In genomic region chr11:565921-566509, GRCh38 we compare ENCODE assay signal across 11 cellular contexts. TPM values are rescaled to one million over a fixed set of nuclear protein-coding genes. Genes with fewer than 3 reads are reported as not detected.
DNase-seq lines count a peak whose midpoint lies in the region; ATAC-seq and TF ChIP-seq lines count a peak whose summit lies in the region.
"Had no signal": no experiment of that assay in that cellular context is flagged by ENCODE, and none has a peak within 500 bp of the region (broad histone marks: within the 10 kb centered on the region; RNA-seq: fewer than 3 reads in every experiment).

No MANE protein-coding gene starts in this region.

- no peaks in the 10 kb centered on the region for H3K9me3 Mint-ChIP-seq in activated T-cell treated with anti-CD3 and anti-CD28 coated beads, Interleukin-2, amount 50 U/mL, for 24 hours
- H3K9me3 Mint-ChIP-seq in activated T-cell treated with anti-CD3 and anti-CD28 coated beads, Interleukin-2, amount 50 U/mL, for 4 hours, result no peaks in the 10 kb centered on the region
- no peaks in the 10 kb centered on the region for H3K9me3 Mint-ChIP-seq in WTC11
- H3K9me3 Mint-ChIP-seq: nephron progenitor cell had no signal

- POLR2A ChIA-PET in WTC11 (lab: Charles Lee), result interaction anchor here (0.6 to 1.2 kb wide), 3 partner anchors 9 to 50 kb away, joined by 3 to 8 read pairs (median 3); partner anchors contain the start of gene IRF7

- H3K4me1 Mint-ChIP-seq in activated T-cell treated with anti-CD3 and anti-CD28 coated beads, Interleukin-2, amount 50 U/mL, for 24 hours (ENCODE audit: low read depth), result peaks cover 11% of the 10 kb centered on the region
- H3K4me1 Mint-ChIP-seq in activated T-cell treated with anti-CD3 and anti-CD28 coated beads, Interleukin-2, amount 50 U/mL, for 4 hours (ENCODE audit: low read depth), result peaks cover 11% of the 10 kb centered on the region
- H3K4me1 Mint-ChIP-seq in WTC11, result peaks cover 31% of the 10 kb centered on the region

- DNase-seq in activated T-cell treated with anti-CD3 and anti-CD28 coated beads, Interleukin-2, amount 50 U/mL, for 24 hours, result no peak
- DNase-seq in activated T-cell treated with anti-CD3 and anti-CD28 coated beads, Interleukin-2, amount 50 U/mL, for 4 hours, result no peak
- DNase-seq in WTC11 (ENCODE audit: low spot score), result no peak
- DNase-seq in retinal pigment epithelial cell (ENCODE audit: low read depth), result no peak
- no peak for DNase-seq in NCI-H2196 (lab: John Stamatoyannopoulos, UW; ENCODE audit: unreplicated experiment)
- DNase-seq: activated effector memory CD4-positive, alpha-beta T cell treated with anti-CD3 and anti-CD28 coated beads, Interleukin-2, amount 50 U/mL, for 16 hours; Karpas-422; NCI-H2171; nephron progenitor cell had no signal

- peak overlapping the region; percentile 79 for H3K4me3 Mint-ChIP-seq in activated T-cell treated with anti-CD3 and anti-CD28 coated beads, Interleukin-2, amount 50 U/mL, for 24 hours
- no peak overlapping the region for H3K4me3 Mint-ChIP-seq in activated T-cell treated with anti-CD3 and anti-CD28 coated beads, Interleukin-2, amount 50 U/mL, for 4 hours
- H3K4me3 Mint-ChIP-seq in WTC11, result peak overlapping the region; percentile 80; the same call in 1 of the 2 replicates

- no peaks in the 10 kb centered on the region for H3K27me3 Mint-ChIP-seq in activated T-cell treated with anti-CD3 and anti-CD28 coated beads, Interleukin-2, amount 50 U/mL, for 24 hours
- no peaks in the 10 kb centered on the region for H3K27me3 Mint-ChIP-seq in activated T-cell treated with anti-CD3 and anti-CD28 coated beads, Interleukin-2, amount 50 U/mL, for 4 hours (ENCODE audit: low read depth)
- peaks cover 4% of the 10 kb centered on the region; the same call in 1 of the 2 replicates for H3K27me3 Mint-ChIP-seq in WTC11 (ENCODE audit: low read depth)

- TF ChIP-seq CTCF in WTC11 (IDR thresholded peaks at IDR 0.05) (no peak), retinal pigment epithelial cell (conservative IDR thresholded peaks at IDR 0.05; ENCODE audit: low read depth, low read length) (peak; percentile 1)

- H3K36me3 Mint-ChIP-seq in activated T-cell treated with anti-CD3 and anti-CD28 coated beads, Interleukin-2, amount 50 U/mL, for 24 hours (ENCODE audit: low read depth), result peaks cover 10% of the 10 kb centered on the region
- no peaks in the 10 kb centered on the region for H3K36me3 Mint-ChIP-seq in activated T-cell treated with anti-CD3 and anti-CD28 coated beads, Interleukin-2, amount 50 U/mL, for 4 hours (ENCODE audit: insufficient read depth)
- 0 out of 2 replicates have a peak, but pooled peaks cover 3% of the 10 kb centered on the region for H3K36me3 Mint-ChIP-seq in WTC11

- H3K27ac Mint-ChIP-seq in activated T-cell treated with anti-CD3 and anti-CD28 coated beads, Interleukin-2, amount 50 U/mL, for 24 hours, result no peak overlapping the region
- peak overlapping the region; percentile 72 for H3K27ac Mint-ChIP-seq in WTC11
- H3K27ac Mint-ChIP-seq: nephron progenitor cell had no signal

- no peak for ATAC-seq in activated T-cell treated with anti-CD3 and anti-CD28 coated beads, Interleukin-2, amount 50 U/mL, for 4 hours
- ATAC-seq in WTC11, result no peak
- no peak for ATAC-seq in HG03159 (IDR thresholded peaks at IDR 0.05; ENCODE audit: unreplicated experiment)

- no peak overlapping the region for H3K4me3 ChIP-seq in retinal pigment epithelial cell (ENCODE audit: low read length)

- CTCF ChIA-PET in WTC11 (lab: Charles Lee), result interaction anchor here (0.6 to 5.8 kb wide), 6 partner anchors 9 to 163 kb away, joined by 3 to 32 read pairs (median 6); partner anchors contain the start of gene PHRF1

TF ChIP-seq in WTC11, 78 proteins besides CTCF, POLR2A, EP300 and RAD21 (continues in another document):
- TF ChIP-seq GTF2I (CRISPR knock-in tag; conservative IDR thresholded peaks at IDR 0.05), result no peak
- no peak for TF ChIP-seq ATF2 (CRISPR knock-in tag; IDR thresholded peaks at IDR 0.05; ENCODE audit: borderline replicate concordance, low read depth)
- TF ChIP-seq, protein P1, sequence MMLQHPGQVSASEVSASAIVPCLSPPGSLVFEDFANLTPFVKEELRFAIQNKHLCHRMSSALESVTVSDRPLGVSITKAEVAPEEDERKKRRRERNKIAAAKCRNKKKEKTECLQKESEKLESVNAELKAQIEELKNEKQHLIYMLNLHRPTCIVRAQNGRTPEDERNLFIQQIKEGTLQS (CRISPR knock-in tag; conservative IDR thresholded peaks at IDR 0.05), result no peak
- no peak for TF ChIP-seq ZNF671 (CRISPR knock-in tag; IDR thresholded peaks at IDR 0.05)
- no peak for TF ChIP-seq NR3C1 (CRISPR knock-in tag; conservative IDR thresholded peaks at IDR 0.05; ENCODE audit: low read depth)
- no peak for TF ChIP-seq FOXP4 (CRISPR knock-in tag; IDR thresholded peaks at IDR 0.05)
- TF ChIP-seq, protein P2, sequence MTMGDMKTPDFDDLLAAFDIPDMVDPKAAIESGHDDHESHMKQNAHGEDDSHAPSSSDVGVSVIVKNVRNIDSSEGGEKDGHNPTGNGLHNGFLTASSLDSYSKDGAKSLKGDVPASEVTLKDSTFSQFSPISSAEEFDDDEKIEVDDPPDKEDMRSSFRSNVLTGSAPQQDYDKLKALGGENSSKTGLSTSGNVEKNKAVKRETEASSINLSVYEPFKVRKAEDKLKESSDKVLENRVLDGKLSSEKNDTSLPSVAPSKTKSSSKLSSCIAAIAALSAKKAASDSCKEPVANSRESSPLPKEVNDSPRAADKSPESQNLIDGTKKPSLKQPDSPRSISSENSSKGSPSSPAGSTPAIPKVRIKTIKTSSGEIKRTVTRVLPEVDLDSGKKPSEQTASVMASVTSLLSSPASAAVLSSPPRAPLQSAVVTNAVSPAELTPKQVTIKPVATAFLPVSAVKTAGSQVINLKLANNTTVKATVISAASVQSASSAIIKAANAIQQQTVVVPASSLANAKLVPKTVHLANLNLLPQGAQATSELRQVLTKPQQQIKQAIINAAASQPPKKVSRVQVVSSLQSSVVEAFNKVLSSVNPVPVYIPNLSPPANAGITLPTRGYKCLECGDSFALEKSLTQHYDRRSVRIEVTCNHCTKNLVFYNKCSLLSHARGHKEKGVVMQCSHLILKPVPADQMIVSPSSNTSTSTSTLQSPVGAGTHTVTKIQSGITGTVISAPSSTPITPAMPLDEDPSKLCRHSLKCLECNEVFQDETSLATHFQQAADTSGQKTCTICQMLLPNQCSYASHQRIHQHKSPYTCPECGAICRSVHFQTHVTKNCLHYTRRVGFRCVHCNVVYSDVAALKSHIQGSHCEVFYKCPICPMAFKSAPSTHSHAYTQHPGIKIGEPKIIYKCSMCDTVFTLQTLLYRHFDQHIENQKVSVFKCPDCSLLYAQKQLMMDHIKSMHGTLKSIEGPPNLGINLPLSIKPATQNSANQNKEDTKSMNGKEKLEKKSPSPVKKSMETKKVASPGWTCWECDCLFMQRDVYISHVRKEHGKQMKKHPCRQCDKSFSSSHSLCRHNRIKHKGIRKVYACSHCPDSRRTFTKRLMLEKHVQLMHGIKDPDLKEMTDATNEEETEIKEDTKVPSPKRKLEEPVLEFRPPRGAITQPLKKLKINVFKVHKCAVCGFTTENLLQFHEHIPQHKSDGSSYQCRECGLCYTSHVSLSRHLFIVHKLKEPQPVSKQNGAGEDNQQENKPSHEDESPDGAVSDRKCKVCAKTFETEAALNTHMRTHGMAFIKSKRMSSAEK (CRISPR knock-in tag; IDR thresholded peaks at IDR 0.05; ENCODE audit: borderline replicate concordance), result no peak
- no peak for TF ChIP-seq CREB1 (CRISPR knock-in tag; IDR thresholded peaks at IDR 0.05)
- no peak for TF ChIP-seq JAZF1 (CRISPR knock-in tag; IDR thresholded peaks at IDR 0.05)
- no peak for TF ChIP-seq ETV6 (CRISPR knock-in tag; IDR thresholded peaks at IDR 0.05)
- TF ChIP-seq RORB (CRISPR knock-in tag; IDR thresholded peaks at IDR 0.05), result no peak

RNA-seq across cellular contexts. Expression of gene RASSF7, which starts 5.2 kb away (rescaled TPM):
- 10 to 100 TPM; 15.1 to 17.4 (median 16.1) TPM for total RNA-seq in activated T-cell treated with anti-CD3 and anti-CD28 coated beads, Interleukin-2, amount 50 U/mL, for 4 hours
- total RNA-seq in WTC11 (2021), result 30.6 to 39.7 TPM (median 32.5 TPM) in 3 replicates

RNA-seq across cellular contexts. Expression of gene LMNTD2, which starts 5.5 kb away (rescaled TPM):
- 1 to 10 TPM in 2 of 3 donors, under 1 TPM in 1; 0.71 to 1.3 (median 1.1) TPM for total RNA-seq in activated T-cell treated with anti-CD3 and anti-CD28 coated beads, Interleukin-2, amount 50 U/mL, for 4 hours
- total RNA-seq in WTC11 (2021), result 4.0 to 6.0 TPM (median 5.9 TPM) in 3 replicates

RNA-seq across cellular contexts. Expression of gene PHRF1, which starts 10.3 kb away (rescaled TPM):
- 10 to 100 TPM; 57.7 to 59.2 (median 57.7) TPM for total RNA-seq in activated T-cell treated with anti-CD3 and anti-CD28 coated beads, Interleukin-2, amount 50 U/mL, for 4 hours
- 39.4 to 46.9 TPM (median 40.1 TPM) in 3 replicates for total RNA-seq in WTC11 (2021)

RNA-seq across cellular contexts. Expression of gene LRRC56, which starts 28.7 kb away (rescaled TPM):
- total RNA-seq in activated T-cell treated with anti-CD3 and anti-CD28 coated beads, Interleukin-2, amount 50 U/mL, for 4 hours, result 1 to 10 TPM; 1.4 to 2.7 (median 1.7) TPM
- total RNA-seq in WTC11 (2021), result 2.3 to 3.4 TPM (median 2.5 TPM) in 3 replicates
- total RNA-seq: RPMI7951 had no signal

RNA-seq across cellular contexts. Expression of gene HRAS, which starts 30.6 kb away (rescaled TPM):
- 100 to 1,000 TPM in 1 of 3 donors, 10 to 100 TPM in 2; 92.2 to 108 (median 95.0) TPM for total RNA-seq in activated T-cell treated with anti-CD3 and anti-CD28 coated beads, Interleukin-2, amount 50 U/mL, for 4 hours
- 42.9 to 62.4 TPM (median 48.3 TPM) in 3 replicates for total RNA-seq in WTC11 (2021)
